7 cellular contexts compared by ENCODE assay signal in genomic region chr3:143002083-143002712, GRCh38. TPM values are rescaled to one million over a fixed set of nuclear protein-coding genes. Genes with fewer than 3 reads are reported as not detected.
DNase-seq lines count a peak whose midpoint lies in the region; ATAC-seq, FAIRE-seq and TF ChIP-seq lines count a peak whose summit lies in the region.

No MANE protein-coding gene starts in this region.

- H3K36me3 Mint-ChIP-seq in T-cell: no peaks in the 10 kb centered on the region

- ATAC-seq in GM21423 (IDR thresholded peaks at IDR 0.05; ENCODE audit: unreplicated experiment) (peak; percentile 19), T-cell (replicated peaks in 1 of 4) (peak in 3 of 4 experiments; percentile 2 to 22 (median 21))

- H4K20me1 ChIP-seq in endothelial cell of umbilical vein (replicated peaks; ENCODE audit: control insufficient read depth, extremely low read depth, insufficient read depth, low read length): peaks cover 8% of the 10 kb centered on the region
- no peaks in the 10 kb centered on the region for H4K20me1 ChIP-seq in neural cell (ENCODE audit: insufficient read depth)

- TF ChIP-seq CTCF in GM06990 (IDR thresholded peaks at IDR 0.05; ENCODE audit: insufficient read depth, low read length, poor library complexity, severe bottlenecking): no peak
- TF ChIP-seq CTCF in endothelial cell of umbilical vein (IDR thresholded peaks at IDR 0.05; ENCODE audit: extremely low read depth in 1 of 2, insufficient read depth in 1 of 2, low read depth in 1 of 2, low read length in 2 of 2): no peak
- no peak for TF ChIP-seq CTCF in neural cell (IDR thresholded peaks at IDR 0.05; ENCODE audit: poor library complexity, severe bottlenecking)

- peaks cover 16% of the 10 kb centered on the region for H3K4me1 ChIP-seq in endothelial cell of umbilical vein (ENCODE audit: control insufficient read depth, extremely low read depth, insufficient read depth, low read length)

- peak overlapping the region; percentile 72 for H3K27ac ChIP-seq in endothelial cell of umbilical vein (ENCODE audit: insufficient read depth, low read depth, low read length)
- peak overlapping the region; percentile 89 for H3K27ac ChIP-seq in neural cell (ENCODE audit: low read length)

- peaks cover 53 to 58% (median 53%) of the 10 kb centered on the region in 3 donors for H3K4me1 Mint-ChIP-seq in T-cell

- H3K27me3 ChIP-seq in GM06990 (replicated peaks; ENCODE audit: control insufficient read depth, insufficient read depth, low read length) (no peaks in the 10 kb centered on the region), endothelial cell of umbilical vein (ENCODE audit: control insufficient read depth in 2 of 2, insufficient read depth in 2 of 2, low read length in 2 of 2) (peaks cover 0 to 2% of the 10 kb centered on the region in 2 experiments), neural cell (ENCODE audit: insufficient read depth, low read depth, low read length) (no peaks in the 10 kb centered on the region)

- peaks cover 2 to 3% of the 10 kb centered on the region in 2 donors for H3K27me3 Mint-ChIP-seq in T-cell

- dilution Hi-C loops in endothelial cell of umbilical vein (cut with MboI; ENCODE audit: extremely low pct_ligation_motif_present, low sequenced_read_pairs): no loop called here

- peak overlapping the region; percentile 98 to 100 for H3K27ac Mint-ChIP-seq in T-cell

- DNase-seq in GM06990 (ENCODE audit: extremely low read depth, insufficient read length): no peak
- peak; percentile 57 for DNase-seq in HT1080 (ENCODE audit: low read depth)
- peak in 1 of 34 experiments; percentile 5 for DNase-seq in T-cell
- DNase-seq in endothelial cell of umbilical vein (ENCODE audit: low read depth, low spot score): peak; percentile 57
- DNase-seq in HPDE6-E6E7 (ENCODE audit: extremely low spot score): no peak

- no peaks in the 10 kb centered on the region for H3K9me1 ChIP-seq in endothelial cell of umbilical vein (replicated peaks; ENCODE audit: control insufficient read depth, extremely low read depth, insufficient read depth, low read length)

- no peak for TF ChIP-seq POLR2A in endothelial cell of umbilical vein (IDR thresholded peaks at IDR 0.05; ENCODE audit: low read depth, low read length)

- H2AFZ ChIP-seq in endothelial cell of umbilical vein (ENCODE audit: low read depth, low read length) (peak overlapping the region; percentile 27), neural cell (ENCODE audit: low read depth, low read length) (peak overlapping the region; percentile 87)

- TF ChIP-seq EP300 in neural cell (conservative IDR thresholded peaks at IDR 0.05; ENCODE audit: poor library complexity, severe bottlenecking): no peak

- H3K36me3 ChIP-seq in GM06990 (ENCODE audit: control insufficient read depth, insufficient read depth, low read length) (no peaks in the 10 kb centered on the region), endothelial cell of umbilical vein (ENCODE audit: control insufficient read depth in 2 of 2, extremely low read depth in 1 of 2, insufficient read depth in 2 of 2, low read length in 2 of 2) (no peaks in the 10 kb centered on the region), neural cell (ENCODE audit: insufficient read depth, low read length) (no peaks in the 10 kb centered on the region)

- H3F3A ChIP-seq in neural cell (ENCODE audit: insufficient read depth, low read length, poor library complexity, severe bottlenecking): no peaks in the 10 kb centered on the region

- peaks cover 57% of the 10 kb centered on the region for H3K79me2 ChIP-seq in endothelial cell of umbilical vein (ENCODE audit: control insufficient read depth, insufficient read depth, low read length)
- peaks cover 57% of the 10 kb centered on the region for H3K79me2 ChIP-seq in neural cell (replicated peaks; ENCODE audit: insufficient read depth, low read length)

- TF ChIP-seq RAD21 in neural cell (conservative IDR thresholded peaks at IDR 0.05): no peak

- no peaks in the 10 kb centered on the region for H3K9me3 Mint-ChIP-seq in T-cell

- POLR2A ChIA-PET in T-cell (lab: Charles Lee): interaction anchor here (0.5 to 2.5 kb wide), 11 partner anchors 8 to 969 kb away, joined by 3 to 19 read pairs (median 3); partner anchors contain the start of genes ATR (in 1 of the 2) and DIPK2A (in 1 of the 2)
- POLR2A ChIA-PET in endothelial cell of umbilical vein (lab: Charles Lee): interaction anchor here (1.3 kb wide), 1 partner anchor 424 kb away, joined by 3 read pairs; the partner anchor contains the start of gene ATR

- intact Hi-C loops in endothelial cell of umbilical vein (cut with micrococcal nuclease): loop anchor here (1.0 to 10.0 kb wide), 4 partner anchors 120 to 557 kb away; partner anchors contain the start of genes TRPC1 and XRN1

- peak overlapping the region; percentile 94 to 99 (median 97) for H3K4me3 Mint-ChIP-seq in T-cell

- no peaks in the 10 kb centered on the region for H3K9me2 ChIP-seq in neural cell (ENCODE audit: insufficient read depth, low read length)

- BruUV-seq in endothelial cell of umbilical vein (replicated peaks; lab: Mats Ljungman, UMichigan): no TSS peak

- peak overlapping the region; percentile 83 for H3K4me3 ChIP-seq in GM06990 (replicated peaks; ENCODE audit: low read depth, low read length)
- H3K4me3 ChIP-seq in endothelial cell of umbilical vein (replicated peaks in 1 of 3; ENCODE audit: insufficient read depth in 1 of 3, low read depth in 1 of 3, low read length in 3 of 3): peak overlapping the region; percentile 70 to 93 (median 92)
- peak overlapping the region; percentile 81 for H3K4me3 ChIP-seq in neural cell (ENCODE audit: low read length)

- H3K9me3 ChIP-seq in endothelial cell of umbilical vein (replicated peaks; ENCODE audit: control insufficient read depth, insufficient read depth, low read length) (no peaks in the 10 kb centered on the region), neural cell (ENCODE audit: low read length) (no peaks in the 10 kb centered on the region)

- FAIRE-seq in endothelial cell of umbilical vein (lab: Jason Lieb, UNC): no peak

- H3K4me2 ChIP-seq in endothelial cell of umbilical vein (ENCODE audit: insufficient read depth, low read length) (peak overlapping the region; percentile 89), neural cell (ENCODE audit: low read length) (peak overlapping the region; percentile 66)

- peak overlapping the region; percentile 88 for H3K9ac ChIP-seq in endothelial cell of umbilical vein (replicated peaks; ENCODE audit: extremely low read depth, insufficient read depth, low read length)
- H3K9ac ChIP-seq in neural cell (ENCODE audit: low read length): peak overlapping the region; percentile 88

- CTCF ChIA-PET in T-cell (lab: Charles Lee) (interaction anchor here in 1 of 2 donors (0.6 to 3.0 kb wide), 9 partner anchors 8 to 854 kb away, joined by 3 to 26 read pairs (median 4); partner anchors contain the start of gene ATR), endothelial cell of umbilical vein (lab: Charles Lee) (interaction anchor here (0.6 to 3.1 kb wide), 10 partner anchors 10 to 672 kb away, joined by 3 to 25 read pairs (median 4); partner anchors contain the start of gene ATR)

TF ChIP-seq in endothelial cell of umbilical vein, 7 proteins besides CTCF, POLR2A, EP300 and RAD21:
- TF ChIP-seq JUN (IDR thresholded peaks at IDR 0.05; ENCODE audit: borderline replicate concordance, insufficient read depth, insufficient read length, low read depth) (no peak), EZH2 (IDR thresholded peaks at IDR 0.05; ENCODE audit: borderline replicate concordance, low read depth, low read length, severe bottlenecking) (no peak), FOS (IDR thresholded peaks at IDR 0.05; ENCODE audit: borderline replicate concordance, insufficient read depth, low read length) (no peak), POLR2AphosphoS5 (IDR thresholded peaks at IDR 0.05; ENCODE audit: insufficient read depth, low read depth, low read length) (no peak)

TF ChIP-seq in neural cell, 6 proteins besides CTCF, POLR2A, EP300 and RAD21:
- TF ChIP-seq EZH2 (IDR thresholded peaks at IDR 0.05; ENCODE audit: borderline replicate concordance, insufficient read depth, low read length, poor library complexity, severe bottlenecking): no peak
- TF ChIP-seq POLR2AphosphoS5 (IDR thresholded peaks at IDR 0.05): no peak
- peak; percentile 84 for TF ChIP-seq MXI1 (conservative IDR thresholded peaks at IDR 0.05; ENCODE audit: poor library complexity, severe bottlenecking)

RNA-seq across cellular contexts. Expression of gene U2SURP, which starts 0.8 kb away (rescaled TPM):
- 96.0 and 124 TPM in 2 replicates for total RNA-seq in HT1080 (2014; rRNA removed; shearing (Covaris generic))
- 67.2 and 90.0 TPM in 2 replicates for polyA plus RNA-seq in HT1080 (2015; cell fraction: cytosol; rRNA removed)
- 383 and 410 TPM in 2 replicates for polyA plus RNA-seq in HT1080 (2015; cell fraction: nucleus; rRNA removed)
- total RNA-seq in T-cell (100 to 1,000 TPM; 113 to 164 (median 122) TPM), endothelial cell of umbilical vein (85.2 and 92.4 TPM in 2 replicates)
- polyA plus RNA-seq in endothelial cell of umbilical vein (8.0 and 12.6 TPM in 2 replicates), neural cell (139 and 159 TPM in 2 replicates)
- polyA plus RNA-seq in endothelial cell of umbilical vein (2011; cell fraction: cytosol; rRNA removed): 15.1 and 15.8 TPM in 2 replicates
- 64.2 and 93.1 TPM in 2 replicates for polyA plus RNA-seq in endothelial cell of umbilical vein (2011; cell fraction: nucleus; rRNA removed)
- 57.3 and 83.4 TPM in 2 replicates for polyA plus RNA-seq in endothelial cell of umbilical vein (2012)
- polyA minus RNA-seq in endothelial cell of umbilical vein (40.8 and 49.1 TPM in 2 replicates), neural cell (204 and 254 TPM in 2 replicates)
- polyA minus RNA-seq in endothelial cell of umbilical vein (2011; cell fraction: cytosol; rRNA and poly(A)+ RNA removed): 33.1 TPM
- polyA minus RNA-seq in endothelial cell of umbilical vein (2011; cell fraction: nucleus; rRNA and poly(A)+ RNA removed): 89.0 and 143 TPM in 2 replicates

RNA-seq across cellular contexts. Expression of gene PAQR9, which starts 38.7 kb away (rescaled TPM):
- 0.03 TPM in 1 of 2 replicates, not detected in the other for total RNA-seq in HT1080 (2014; rRNA removed; shearing (Covaris generic))
- 0.17 and 0.24 TPM in 2 replicates for polyA plus RNA-seq in HT1080 (2015; cell fraction: cytosol; rRNA removed)
- polyA plus RNA-seq in HT1080 (2015; cell fraction: nucleus; rRNA removed): 0.12 and 0.32 TPM in 2 replicates
- total RNA-seq in T-cell (not detected), endothelial cell of umbilical vein (not detected in 2 replicates)
- polyA plus RNA-seq in endothelial cell of umbilical vein (not detected in 2 replicates), neural cell (0.24 and 0.28 TPM in 2 replicates)
- polyA plus RNA-seq in endothelial cell of umbilical vein (2011; cell fraction: cytosol; rRNA removed): not detected in 2 replicates
- not detected in 2 replicates for polyA plus RNA-seq in endothelial cell of umbilical vein (2011; cell fraction: nucleus; rRNA removed)
- not detected in 2 replicates for polyA plus RNA-seq in endothelial cell of umbilical vein (2012)
- polyA minus RNA-seq in endothelial cell of umbilical vein (not detected in 2 replicates), neural cell (1.9 and 2.5 TPM in 2 replicates)
- not detected for polyA minus RNA-seq in endothelial cell of umbilical vein (2011; cell fraction: cytosol; rRNA and poly(A)+ RNA removed)
- polyA minus RNA-seq in endothelial cell of umbilical vein (2011; cell fraction: nucleus; rRNA and poly(A)+ RNA removed): not detected in 2 replicates

Comparison
In these comparisons a context has a peak if more than half of its experiments do, and no peak if none do; other contexts are left out.
1. DNase-seq: peak in HT1080 (single experiment) and endothelial cell of umbilical vein (single experiment); none in GM06990 (single experiment) and HPDE6-E6E7 (single experiment).
2. Peak in every context shown above with its lines, with median percentiles within 50 percentile points of each other: H3K4me3 ChIP-seq.